In the genomic region with DNA sequence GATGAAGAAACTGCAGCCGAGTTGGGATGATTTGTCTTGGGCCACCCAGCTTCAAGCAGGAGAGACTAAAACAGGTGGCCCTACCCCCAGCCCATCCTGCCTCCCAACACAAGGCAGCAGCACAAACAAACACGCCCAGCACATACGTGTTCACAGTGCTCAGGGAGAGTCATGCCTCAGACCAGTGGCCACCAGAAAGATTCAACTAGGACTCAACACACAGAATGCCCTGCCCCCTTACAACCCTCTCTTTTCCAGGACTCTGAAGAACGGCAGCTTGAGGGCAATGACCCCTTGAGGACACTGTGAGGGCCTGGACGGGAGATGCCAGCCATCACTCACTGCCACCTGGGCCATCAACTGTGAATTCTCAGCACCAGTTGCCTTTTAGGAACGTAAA, we compare ENCODE assay signal across 22 cellular contexts.
"Had no signal": no experiment of that assay in that cellular context is flagged by ENCODE, and none has a peak within 500 bp of the region (broad histone marks: within the 10 kb centered on the region; RNA-seq: fewer than 3 reads in every experiment).

No MANE protein-coding gene starts in this region.

- H3K36me3 Mint-ChIP-seq: mesothelial cell of epicardium had no signal

- H3K27me3 ChIP-seq: colonic mucosa, esophagus muscularis mucosa, foreskin keratinocyte, gastroesophageal sphincter, heart left ventricle, hepatocyte had no signal

- H2AFZ ChIP-seq: hepatocyte had no signal

- ATAC-seq: effector memory CD8-positive, alpha-beta T cell; foreskin keratinocyte; gastroesophageal sphincter; heart left ventricle; left colon; left lobe of liver; lower lobe of right lung; mucosa of descending colon had no signal

- H3K9me3 ChIP-seq: colonic mucosa, esophagus muscularis mucosa, gastroesophageal sphincter, heart left ventricle, left ventricle myocardium inferior, lower lobe of right lung, mucosa of descending colon had no signal

- H3K4me1 ChIP-seq: colonic mucosa, esophagus muscularis mucosa, foreskin keratinocyte, gastroesophageal sphincter, heart left ventricle, left ventricle myocardium inferior, lower lobe of right lung had no signal

- H3K4me3 Mint-ChIP-seq: dendritic cell treated with granulocyte-macrophage colony-stimulating factor and Interleukin-4, amounts not matched to agents 40 ng/mL and 50 ng/mL, for 4 days; effector memory CD8-positive, alpha-beta T cell; immature natural killer cell; mesothelial cell of epicardium had no signal

- H3K4me3 ChIP-seq: colonic mucosa, esophagus muscularis mucosa, gastroesophageal sphincter, heart left ventricle, hepatocyte, left ventricle myocardium inferior, lower lobe of right lung, mucosa of descending colon had no signal

- H3K27me3 Mint-ChIP-seq: dendritic cell treated with granulocyte-macrophage colony-stimulating factor and Interleukin-4, amounts not matched to agents 40 ng/mL and 50 ng/mL, for 4 days; effector memory CD8-positive, alpha-beta T cell had no signal

- H3K4me2 ChIP-seq: hepatocyte had no signal

- H3K27ac ChIP-seq: colonic mucosa, foreskin keratinocyte, gastroesophageal sphincter, heart left ventricle, hepatocyte, left ventricle myocardium inferior, lower lobe of right lung had no signal

- H3K9me3 Mint-ChIP-seq: dendritic cell treated with granulocyte-macrophage colony-stimulating factor and Interleukin-4, amounts not matched to agents 40 ng/mL and 50 ng/mL, for 4 days; effector memory CD8-positive, alpha-beta T cell; immature natural killer cell; mesothelial cell of epicardium had no signal

- H3K27ac Mint-ChIP-seq: dendritic cell treated with granulocyte-macrophage colony-stimulating factor and Interleukin-4, amounts not matched to agents 40 ng/mL and 50 ng/mL, for 4 days; immature natural killer cell; mesothelial cell of epicardium had no signal

- H3K36me3 ChIP-seq: heart left ventricle, left ventricle myocardium inferior had no signal

- H3K4me1 Mint-ChIP-seq: immature natural killer cell, mesothelial cell of epicardium had no signal

- H3K79me2 ChIP-seq: hepatocyte had no signal

- DNase-seq: colonic mucosa; cortex of kidney; effector CD8-positive, alpha-beta T cell; effector memory CD8-positive, alpha-beta T cell; foreskin keratinocyte; heart left ventricle; hypothalamus; immature natural killer cell; islet precursor cell; kidney; kidney glomerular epithelial cell; left colon; left ventricle myocardium inferior; lower lobe of right lung; mesenchymal stem cell; mucosa of descending colon had no signal
